Comparison of ENCODE assay signal across 8 cellular contexts in genomic region chr14:96501746-96502620, GRCh38. TPM values are rescaled to one million over a fixed set of nuclear protein-coding genes. Genes with fewer than 3 reads are reported as not detected.
A peak's percentile ranks its signal among the peaks of the same experiment; 100 is the strongest.
DNase-seq lines count a peak whose midpoint lies in the region; ATAC-seq and FAIRE-seq lines count a peak whose summit lies in the region.

Gene PAPOLA, plus strand, starts transcription at chr14:96502382. Its CDS starts 211 bp downstream, at chr14:96502593.

- no peaks in the 10 kb centered on the region for H3K9me3 Mint-ChIP-seq in activated CD8-positive, alpha-beta memory T cell treated with anti-CD3 and anti-CD28 coated beads, Interleukin-2, amount 10 ng/mL, durations not matched to agents 7 days and 5 days (ENCODE audit: low read depth)

- no peaks in the 10 kb centered on the region for H3K36me3 ChIP-seq in endocrine pancreas (ENCODE audit: control insufficient read depth, insufficient read depth, low read length)

- H3K27me3 Mint-ChIP-seq in activated CD8-positive, alpha-beta memory T cell treated with anti-CD3 and anti-CD28 coated beads, Interleukin-2, amount 10 ng/mL, durations not matched to agents 7 days and 5 days, result peaks cover 8% of the 10 kb centered on the region

- H3K4me1 Mint-ChIP-seq in activated CD8-positive, alpha-beta memory T cell treated with anti-CD3 and anti-CD28 coated beads, Interleukin-2, amount 10 ng/mL, durations not matched to agents 7 days and 5 days, result peaks cover 46% of the 10 kb centered on the region

- H3K36me3 Mint-ChIP-seq in activated CD8-positive, alpha-beta memory T cell treated with anti-CD3 and anti-CD28 coated beads, Interleukin-2, amount 10 ng/mL, durations not matched to agents 7 days and 5 days, result peaks cover 25% of the 10 kb centered on the region

- ATAC-seq in GM21367 (IDR thresholded peaks at IDR 0.05; ENCODE audit: unreplicated experiment), result peak; percentile 85
- peak; percentile 93 for ATAC-seq in activated CD8-positive, alpha-beta memory T cell treated with anti-CD3 and anti-CD28 coated beads, Interleukin-2, amount 10 ng/mL, durations not matched to agents 7 days and 5 days

- no peaks in the 10 kb centered on the region for H3K9me3 ChIP-seq in endocrine pancreas (ENCODE audit: control insufficient read depth, low read length)

- CTCF ChIA-PET in activated CD8-positive, alpha-beta memory T cell treated with anti-CD3 and anti-CD28 coated beads, Interleukin-2, amount 10 ng/mL, durations not matched to agents 7 days and 5 days (lab: Charles Lee), result no interaction called here

- H3K4me3 ChIP-seq in endocrine pancreas (ENCODE audit: control insufficient read depth, insufficient read depth, low read length), result peak within 1 kb of the TSS; percentile 92

- H3K27ac Mint-ChIP-seq in activated CD8-positive, alpha-beta memory T cell treated with anti-CD3 and anti-CD28 coated beads, Interleukin-2, amount 10 ng/mL, durations not matched to agents 7 days and 5 days, result peak within 1 kb of the TSS; percentile 97

- peak within 1 kb of the TSS; percentile 99 for H3K4me3 Mint-ChIP-seq in activated CD8-positive, alpha-beta memory T cell treated with anti-CD3 and anti-CD28 coated beads, Interleukin-2, amount 10 ng/mL, durations not matched to agents 7 days and 5 days

- no peaks in the 10 kb centered on the region for H3K27me3 ChIP-seq in endocrine pancreas (ENCODE audit: control insufficient read depth, insufficient read depth, low read length)

- H3K9ac ChIP-seq in endocrine pancreas (ENCODE audit: control insufficient read depth, insufficient read depth, low read length), result peak within 1 kb of the TSS; percentile 91

- peak; percentile 96 for FAIRE-seq in HTR-8/SVneo (lab: Jason Lieb, UNC)

- DNase-seq in COR-L47 (lab: John Stamatoyannopoulos, UW) (peak; percentile 98), HTR-8/SVneo (ENCODE audit: insufficient read length, low spot score) (peak; percentile 93), NOMO-1 treated with dmso at 0.1 percent for 144 hours (lab: John Stamatoyannopoulos, UW; ENCODE audit: unreplicated experiment) (peak; percentile 92), mesenteric fat pad (ENCODE audit: low spot score) (peak; percentile 98)
- peak; percentile 97 for DNase-seq in activated CD8-positive, alpha-beta memory T cell treated with anti-CD3 and anti-CD28 coated beads, Interleukin-2, amount 10 ng/mL, durations not matched to agents 7 days and 5 days
- peak; percentile 93 for DNase-seq in stimulated activated CD8-positive, alpha-beta memory T cell treated with anti-CD3 and anti-CD28 coated beads, Interleukin-15, amount 100 ng/mL, for 24 hours (ENCODE audit: low read depth)

- H3K4me1 ChIP-seq in endocrine pancreas (ENCODE audit: control insufficient read depth, insufficient read depth, low read length), result peaks cover 6% of the 10 kb centered on the region

RNA-seq across cellular contexts. Expression of gene PAPOLA, which starts in this region (rescaled TPM):
- total RNA-seq in activated CD8-positive, alpha-beta memory T cell treated with anti-CD3 and anti-CD28 coated beads, Interleukin-2, amount 10 ng/mL, durations not matched to agents 7 days and 5 days, result 100 to 1,000 TPM; 156 to 189 TPM
- total RNA-seq in mesenteric fat pad, result 137 TPM

Comparison
In these comparisons a context has a peak if more than half of its experiments do, and no peak if none do; other contexts are left out.
1. Peak in every context shown above with its lines: DNase-seq, ATAC-seq and H3K4me3 ChIP-seq.